ENCODE assay signal across 8 cellular contexts in genomic region chr16:85462405-85463227, GRCh38.
DNase-seq lines count a peak whose midpoint lies in the region; ATAC-seq and TF ChIP-seq lines count a peak whose summit lies in the region.

No MANE protein-coding gene starts in this region.

- H3K9me3 Mint-ChIP-seq in activated CD8-positive, alpha-beta T cell treated with anti-CD3 and anti-CD28 coated beads, Interleukin-2, amount 10 ng/mL, durations not matched to agents 7 days and 5 days (ENCODE audit: insufficient read depth): no peaks in the 10 kb centered on the region

- POLR2A ChIA-PET in activated CD8-positive, alpha-beta T cell treated with anti-CD3 and anti-CD28 coated beads, Interleukin-2, amount 10 ng/mL, durations not matched to agents 7 days and 5 days (lab: Charles Lee): no interaction called here

- no peak for TF ChIP-seq POLR2A in stomach (IDR thresholded peaks at IDR 0.05)

- CTCF ChIA-PET in activated CD8-positive, alpha-beta T cell treated with anti-CD3 and anti-CD28 coated beads, Interleukin-2, amount 10 ng/mL, durations not matched to agents 7 days and 5 days (lab: Charles Lee): interaction anchor here (1.1 kb wide), 1 partner anchor 153 kb away, joined by 3 read pairs; no protein-coding TSS in a partner anchor

- no peaks in the 10 kb centered on the region for H3K36me3 ChIP-seq in iPS-18a (ENCODE audit: control insufficient read depth, low read depth, low read length)
- H3K36me3 ChIP-seq in stomach: no peaks in the 10 kb centered on the region

- H3K27me3 ChIP-seq in iPS-18a (ENCODE audit: control insufficient read depth, insufficient read depth, low read length): peaks cover 71% of the 10 kb centered on the region
- H3K27me3 ChIP-seq in stomach: peaks cover 0 to 31% (median 9%) of the 10 kb centered on the region in 3 donors

- H3K4me1 Mint-ChIP-seq in activated CD8-positive, alpha-beta T cell treated with anti-CD3 and anti-CD28 coated beads, Interleukin-2, amount 10 ng/mL, durations not matched to agents 7 days and 5 days (ENCODE audit: low read depth): peaks cover 3% of the 10 kb centered on the region

- 0 to 4% (median 3%) methylated on average over 21 to 80 of the region's 85 CpGs for WGBS in stomach, 5 donors

- no peaks in the 10 kb centered on the region for H3K36me3 Mint-ChIP-seq in activated CD8-positive, alpha-beta T cell treated with anti-CD3 and anti-CD28 coated beads, Interleukin-2, amount 10 ng/mL, durations not matched to agents 7 days and 5 days (ENCODE audit: low read depth)

- no peak for TF ChIP-seq CTCF in stomach (IDR thresholded peaks at IDR 0.05)

- no peak overlapping the region for H3K27ac Mint-ChIP-seq in activated CD8-positive, alpha-beta T cell treated with anti-CD3 and anti-CD28 coated beads, Interleukin-2, amount 10 ng/mL, durations not matched to agents 7 days and 5 days

- TF ChIP-seq EP300 in stomach (IDR thresholded peaks at IDR 0.05): no peak

- peak; percentile 23 for ATAC-seq in activated CD8-positive, alpha-beta T cell treated with anti-CD3 and anti-CD28 coated beads, Interleukin-2, amount 10 ng/mL, durations not matched to agents 7 days and 5 days
- ATAC-seq in HG03565 (IDR thresholded peaks at IDR 0.05; ENCODE audit: unreplicated experiment) (no peak), GM18498 (IDR thresholded peaks at IDR 0.05; ENCODE audit: unreplicated experiment) (no peak)

- H3K4me1 ChIP-seq in iPS-18a (ENCODE audit: control insufficient read depth, low read depth, low read length) (peaks cover 19% of the 10 kb centered on the region), stomach (peaks cover 42 to 67% (median 57%) of the 10 kb centered on the region in 4 donors)

- no peak overlapping the region for H3K4me3 Mint-ChIP-seq in activated CD8-positive, alpha-beta T cell treated with anti-CD3 and anti-CD28 coated beads, Interleukin-2, amount 10 ng/mL, durations not matched to agents 7 days and 5 days

- no peaks in the 10 kb centered on the region for H3K9me3 ChIP-seq in iPS-18a (ENCODE audit: control insufficient read depth, low read depth, low read length)
- no peaks in the 10 kb centered on the region for H3K9me3 ChIP-seq in stomach

- H3K4me3 ChIP-seq in iPS-18a (ENCODE audit: low read length) (peak overlapping the region; percentile 48), stomach (peak overlapping the region; percentile 36 to 47 (median 38))

- peak; percentile 83 for DNase-seq in D341Med (ENCODE audit: low spot score)
- peak; percentile 89 to 97 (median 90) for DNase-seq in NCI-H1417 (lab: John Stamatoyannopoulos, UW)
- no peak for DNase-seq in activated CD8-positive, alpha-beta T cell treated with anti-CD3 and anti-CD28 coated beads, Interleukin-2, amount 10 ng/mL, durations not matched to agents 7 days and 5 days
- DNase-seq in stomach: peak; percentile 51
- no peak for DNase-seq in AML-193 (lab: John Stamatoyannopoulos, UW)

- intact Hi-C loops in stomach (cut with DNase I; ENCODE audit: low total_unique reads): no loop called here

- peaks cover 32% of the 10 kb centered on the region for H3K27me3 Mint-ChIP-seq in activated CD8-positive, alpha-beta T cell treated with anti-CD3 and anti-CD28 coated beads, Interleukin-2, amount 10 ng/mL, durations not matched to agents 7 days and 5 days (ENCODE audit: low read depth)

- no peak overlapping the region for H3K9ac ChIP-seq in iPS-18a (ENCODE audit: low read length)

- no peak overlapping the region for H3K27ac ChIP-seq in iPS-18a (ENCODE audit: low read length)
- H3K27ac ChIP-seq in stomach: peak overlapping the region in 3 of 5 donors; percentile 17 to 82 (median 74)

Comparison
In these comparisons a context has a peak if more than half of its experiments do, and no peak if none do; other contexts are left out.
1. DNase-seq: peak in D341Med (single experiment), NCI-H1417 (3 of 3) and stomach (single experiment); none in activated CD8-positive, alpha-beta T cell treated with anti-CD3 and anti-CD28 coated beads, Interleukin-2, amount 10 ng/mL, durations not matched to agents 7 days and 5 days (single experiment) and AML-193 (0 of 2).